In genomic region chr11:36265793-36266628, GRCh38 we compare ENCODE assay signal across 8 cellular contexts. TPM values are rescaled to one million over a fixed set of nuclear protein-coding genes. Genes with fewer than 3 reads are reported as not detected.
DNase-seq lines count a peak whose midpoint lies in the region; ATAC-seq and TF ChIP-seq lines count a peak whose summit lies in the region.

No MANE protein-coding gene starts in this region.

- H3K4me1 ChIP-seq in A673 (ENCODE audit: insufficient read depth, low read length, poor library complexity, severe bottlenecking): no peaks in the 10 kb centered on the region
- H3K4me1 ChIP-seq in naive thymus-derived CD4-positive, alpha-beta T cell (ENCODE audit: control insufficient read depth in 2 of 2, insufficient read depth in 2 of 2, low read length in 2 of 2): no peaks in the 10 kb centered on the region
- H3K4me1 ChIP-seq in testis: no peaks in the 10 kb centered on the region

- CTCF ChIA-PET in A673 (lab: Charles Lee): interaction anchor here (0.6 to 3.4 kb wide), 17 partner anchors 8 to 851 kb away, joined by 3 to 49 read pairs (median 3); no protein-coding TSS in a partner anchor
- CTCF ChIA-PET in activated CD8-positive, alpha-beta T cell treated with anti-CD3 and anti-CD28 coated beads, Interleukin-2, amount 10 ng/mL, durations not matched to agents 7 days and 5 days (lab: Charles Lee): interaction anchor here (0.7 to 4.4 kb wide), 21 partner anchors 9 to 720 kb away, joined by 3 to 22 read pairs (median 4); partner anchors contain the start of gene COMMD9
- CTCF ChIA-PET in naive thymus-derived CD4-positive, alpha-beta T cell (lab: Charles Lee): interaction anchor here (0.7 to 2.0 kb wide), 9 partner anchors 12 to 781 kb away, joined by 3 to 9 read pairs (median 4); partner anchors contain the start of gene FJX1

- no peak overlapping the region for H3K4me3 ChIP-seq in A673 (ENCODE audit: low read depth, low read length, poor library complexity, severe bottlenecking)
- no peak overlapping the region for H3K4me3 ChIP-seq in naive thymus-derived CD4-positive, alpha-beta T cell (ENCODE audit: low read length)
- H3K4me3 ChIP-seq in testis: no peak overlapping the region

- POLR2A ChIA-PET in A673 (lab: Charles Lee; ENCODE audit: low non-redundant PET): no interaction called here
- POLR2A ChIA-PET in activated CD8-positive, alpha-beta T cell treated with anti-CD3 and anti-CD28 coated beads, Interleukin-2, amount 10 ng/mL, durations not matched to agents 7 days and 5 days (lab: Charles Lee): no interaction called here
- POLR2A ChIA-PET in naive thymus-derived CD4-positive, alpha-beta T cell (lab: Charles Lee): no interaction called here

- TF ChIP-seq CTCF in A673 (conservative IDR thresholded peaks at IDR 0.05; ENCODE audit: low read depth, low read length) (peak; percentile 100), GM13977 (IDR thresholded peaks at IDR 0.05; ENCODE audit: extremely low read depth, insufficient read depth, missing control alignments) (peak; percentile 94), testis (IDR thresholded peaks at IDR 0.05) (peak; percentile 66 to 78 (median 74))

- H3K9me3 ChIP-seq in A673 (ENCODE audit: low read depth, low read length, poor library complexity, severe bottlenecking): no peaks in the 10 kb centered on the region
- no peaks in the 10 kb centered on the region for H3K9me3 ChIP-seq in naive thymus-derived CD4-positive, alpha-beta T cell (ENCODE audit: control insufficient read depth in 2 of 3, low read length in 3 of 3)
- no peaks in the 10 kb centered on the region for H3K9me3 ChIP-seq in testis

- intact Hi-C loops in A673 (cut with micrococcal nuclease; ENCODE audit: unreplicated experiment) (loop anchor here (2.0 to 10.0 kb wide), 4 partner anchors 649 to 1681 kb away; no protein-coding TSS in a partner anchor), testis (cut with DNase I; ENCODE audit: low total_unique reads) (loop anchor here (5.0 kb wide), 1 partner anchor 649 kb away; the partner anchor contains the start of gene FJX1)
- intact Hi-C loops in naive thymus-derived CD4-positive, alpha-beta T cell (cut with micrococcal nuclease): loop anchor here (1.0 to 5.0 kb wide), 6 partner anchors 224 to 779 kb away; no protein-coding TSS in a partner anchor

- no peak overlapping the region for H3K27ac Mint-ChIP-seq in activated CD8-positive, alpha-beta T cell treated with anti-CD3 and anti-CD28 coated beads, Interleukin-2, amount 10 ng/mL, durations not matched to agents 7 days and 5 days
- no peak overlapping the region for H3K27ac Mint-ChIP-seq in naive thymus-derived CD4-positive, alpha-beta T cell

- in situ Hi-C loops in GM13977 (cut with MboI; ENCODE audit: low pct_unique_long_range_greater_than_20kb, low sequenced_read_pairs, unreplicated experiment): loop anchor here (10.0 to 25.0 kb wide), 2 partner anchors 454 to 651 kb away; partner anchors contain the start of gene FJX1

- no peaks in the 10 kb centered on the region for H3K4me1 Mint-ChIP-seq in activated CD8-positive, alpha-beta T cell treated with anti-CD3 and anti-CD28 coated beads, Interleukin-2, amount 10 ng/mL, durations not matched to agents 7 days and 5 days (ENCODE audit: low read depth)
- H3K4me1 Mint-ChIP-seq in naive thymus-derived CD4-positive, alpha-beta T cell: no peaks in the 10 kb centered on the region

- no peak for TF ChIP-seq POLR2A in testis (IDR thresholded peaks at IDR 0.05)

- peaks cover 2% of the 10 kb centered on the region for H3K27me3 ChIP-seq in A673 (replicated peaks; ENCODE audit: insufficient read depth, low read depth, low read length, poor library complexity)
- no peaks in the 10 kb centered on the region for H3K27me3 ChIP-seq in naive thymus-derived CD4-positive, alpha-beta T cell (ENCODE audit: control insufficient read depth in 2 of 2, insufficient read depth in 2 of 2, low read length in 2 of 2)
- no peaks in the 10 kb centered on the region for H3K27me3 ChIP-seq in testis

- WGBS in testis, 2 donors: 51 to 63% methylated on average over 9 to 13 of the region's 13 CpGs

- ATAC-seq in HG03097 (IDR thresholded peaks at IDR 0.05; ENCODE audit: low FRiP score, unreplicated experiment): peak; percentile 79
- peak; percentile 74 for ATAC-seq in activated CD8-positive, alpha-beta T cell treated with anti-CD3 and anti-CD28 coated beads, Interleukin-2, amount 10 ng/mL, durations not matched to agents 7 days and 5 days
- peak; percentile 68 for ATAC-seq in naive thymus-derived CD4-positive, alpha-beta T cell

- H3K27ac ChIP-seq in A673 (ENCODE audit: low read depth, low read length, poor library complexity, severe bottlenecking): no peak overlapping the region
- H3K27ac ChIP-seq in naive thymus-derived CD4-positive, alpha-beta T cell (ENCODE audit: low read depth, low read length): no peak overlapping the region
- no peak overlapping the region for H3K27ac ChIP-seq in testis

- H3K36me3 ChIP-seq in A673 (ENCODE audit: insufficient read depth, low read length, poor library complexity, severe bottlenecking): no peaks in the 10 kb centered on the region
- H3K36me3 ChIP-seq in naive thymus-derived CD4-positive, alpha-beta T cell (ENCODE audit: control insufficient read depth in 2 of 3, insufficient read depth in 3 of 3, low read length in 3 of 3): peaks cover 0 to 3% (median 0%) of the 10 kb centered on the region in 3 experiments
- H3K36me3 ChIP-seq in testis (ENCODE audit: low read depth, missing control alignments): no peaks in the 10 kb centered on the region

- no peaks in the 10 kb centered on the region for H3K27me3 Mint-ChIP-seq in activated CD8-positive, alpha-beta T cell treated with anti-CD3 and anti-CD28 coated beads, Interleukin-2, amount 10 ng/mL, durations not matched to agents 7 days and 5 days (ENCODE audit: low read depth)
- peaks cover 0 to 20% (median 13%) of the 10 kb centered on the region in 5 donors for H3K27me3 Mint-ChIP-seq in naive thymus-derived CD4-positive, alpha-beta T cell

- no peaks in the 10 kb centered on the region for H3K36me3 Mint-ChIP-seq in activated CD8-positive, alpha-beta T cell treated with anti-CD3 and anti-CD28 coated beads, Interleukin-2, amount 10 ng/mL, durations not matched to agents 7 days and 5 days (ENCODE audit: low read depth)
- H3K36me3 Mint-ChIP-seq in naive thymus-derived CD4-positive, alpha-beta T cell: peaks cover 0 to 14% (median 12%) of the 10 kb centered on the region in 5 donors

- H3K4me3 Mint-ChIP-seq in activated CD8-positive, alpha-beta T cell treated with anti-CD3 and anti-CD28 coated beads, Interleukin-2, amount 10 ng/mL, durations not matched to agents 7 days and 5 days: no peak overlapping the region
- H3K4me3 Mint-ChIP-seq in naive thymus-derived CD4-positive, alpha-beta T cell: no peak overlapping the region

- H3K9me3 Mint-ChIP-seq in activated CD8-positive, alpha-beta T cell treated with anti-CD3 and anti-CD28 coated beads, Interleukin-2, amount 10 ng/mL, durations not matched to agents 7 days and 5 days (ENCODE audit: insufficient read depth): no peaks in the 10 kb centered on the region
- no peaks in the 10 kb centered on the region for H3K9me3 Mint-ChIP-seq in naive thymus-derived CD4-positive, alpha-beta T cell

- BruUV-seq in A673 (replicated peaks; lab: Mats Ljungman, UMichigan): no TSS peak

- peak; percentile 87 for DNase-seq in A673 (ENCODE audit: low spot score)
- DNase-seq in GM13977 (ENCODE audit: low spot score): peak; percentile 67
- peak; percentile 51 for DNase-seq in NCI-H460 (ENCODE audit: extremely low read depth, low read depth)
- peak; percentile 63 for DNase-seq in activated CD8-positive, alpha-beta T cell treated with anti-CD3 and anti-CD28 coated beads, Interleukin-2, amount 10 ng/mL, durations not matched to agents 7 days and 5 days
- peak; percentile 64 for DNase-seq in epidermal melanocyte (ENCODE audit: insufficient read length, low spot score)
- peak; percentile 14 to 58 (median 35) for DNase-seq in naive thymus-derived CD4-positive, alpha-beta T cell
- peak; percentile 50 for DNase-seq in testis

RNA-seq across cellular contexts. Expression of gene COMMD9, which starts 23.2 kb away (rescaled TPM):
- total RNA-seq in A673 (2021) (147 and 154 TPM in 2 replicates), testis (10 to 100 TPM; 42.7 to 58.2 TPM)
- total RNA-seq in NCI-H460 (2014; rRNA removed; shearing (Covaris generic)): 28.0 and 29.3 TPM in 2 replicates
- 21.3 and 25.4 TPM in 2 replicates for polyA plus RNA-seq in NCI-H460 (2014; cell fraction: nucleus; rRNA removed)
- total RNA-seq in activated CD8-positive, alpha-beta T cell treated with anti-CD3 and anti-CD28 coated beads, Interleukin-2, amount 10 ng/mL, durations not matched to agents 7 days and 5 days: 10 to 100 TPM; 44.6 to 47.5 TPM
- total RNA-seq in naive thymus-derived CD4-positive, alpha-beta T cell: 10 to 100 TPM; 42.6 to 62.2 (median 45.9) TPM
- polyA plus RNA-seq in naive thymus-derived CD4-positive, alpha-beta T cell: 10 to 100 TPM; 79.7 to 86.1 TPM
- polyA plus RNA-seq in testis (ENCODE audit: insufficient read depth, low read depth, low replicate concordance): 73.9 TPM

RNA-seq across cellular contexts. Expression of gene PRR5L, which starts 30.1 kb away (rescaled TPM):
- 76.1 and 102 TPM in 2 replicates for total RNA-seq in A673 (2021)
- total RNA-seq in NCI-H460 (2014; rRNA removed; shearing (Covaris generic)): 50.0 and 54.0 TPM in 2 replicates
- polyA plus RNA-seq in NCI-H460 (2014; cell fraction: nucleus; rRNA removed): 105 and 110 TPM in 2 replicates
- 1 to 10 TPM; 3.4 to 4.5 TPM for total RNA-seq in activated CD8-positive, alpha-beta T cell treated with anti-CD3 and anti-CD28 coated beads, Interleukin-2, amount 10 ng/mL, durations not matched to agents 7 days and 5 days
- 10 to 100 TPM in 2 of 5 experiments, 1 to 10 TPM in 3; 2.0 to 47.6 (median 4.8) TPM for total RNA-seq in naive thymus-derived CD4-positive, alpha-beta T cell
- under 1 TPM; 0.10 to 0.19 TPM for polyA plus RNA-seq in naive thymus-derived CD4-positive, alpha-beta T cell
- 10 to 100 TPM; 14.7 to 15.4 TPM for total RNA-seq in testis
- 8.1 TPM for polyA plus RNA-seq in testis (ENCODE audit: insufficient read depth, low read depth, low replicate concordance)

Comparison
In these comparisons a context has a peak if more than half of its experiments do, and no peak if none do; other contexts are left out.
1. DNase-seq: peak in every context shown above with its lines; median percentile 87 in A673; 67 in GM13977; 64 in epidermal melanocyte; 63 in activated CD8-positive, alpha-beta T cell treated with anti-CD3 and anti-CD28 coated beads, Interleukin-2, amount 10 ng/mL, durations not matched to agents 7 days and 5 days; 51 in NCI-H460; 50 in testis; 35 in naive thymus-derived CD4-positive, alpha-beta T cell.